ENCODE assay signal across 14 cellular contexts in the genomic region with DNA sequence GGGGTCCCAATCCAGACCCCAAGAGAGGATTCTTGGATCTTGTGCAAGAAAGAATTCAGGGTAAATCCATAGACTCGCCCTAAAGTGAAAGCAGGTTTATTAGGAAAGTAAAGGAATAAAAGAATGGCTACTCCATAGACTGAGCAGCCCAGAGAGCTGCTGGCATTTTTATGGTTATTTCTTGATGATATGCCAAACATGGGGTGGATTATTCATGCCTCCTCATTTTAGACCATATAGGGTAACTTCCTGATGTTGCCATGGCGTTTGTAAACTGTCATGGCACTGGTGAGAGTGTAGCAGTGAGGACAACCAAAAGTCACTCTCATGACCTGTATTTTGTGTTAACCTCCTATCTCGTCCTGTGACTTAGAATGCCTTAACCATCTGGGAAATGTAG.
"Had no signal": no experiment of that assay in that cellular context is flagged by ENCODE, and none has a peak within 500 bp of the region (broad histone marks: within the 10 kb centered on the region; RNA-seq: fewer than 3 reads in every experiment).

No MANE protein-coding gene starts in this region.

- H3K27ac ChIP-seq: body of pancreas, psoas muscle, right lobe of liver, spleen, tibial nerve had no signal

- H3K4me1 ChIP-seq: body of pancreas, psoas muscle, right lobe of liver, spleen, tibial nerve had no signal

- H3K4me3 ChIP-seq: body of pancreas, psoas muscle, right lobe of liver, spleen, tibial nerve had no signal

- H3K27me3 ChIP-seq: body of pancreas, right lobe of liver, spleen, tibial nerve had no signal

- DNase-seq: activated CD4-positive, alpha-beta T cell treated with anti-CD3 and anti-CD28 coated beads for 36 hours; activated CD8-positive, alpha-beta memory T cell treated with anti-CD3 and anti-CD28 coated beads for 24 hours; activated naive CD4-positive, alpha-beta T cell treated with anti-CD3 and anti-CD28 coated beads, Interleukin-2, amount 50 U/mL, for 16 hours; amniotic stem cell; body of pancreas; effector memory CD8-positive, alpha-beta T cell; erythroblast; psoas muscle; right lobe of liver; spleen; stimulated activated CD4-positive, alpha-beta T cell treated with anti-CD3 and anti-CD28 coated beads, Interleukin-1b, Interleukin-23, amount 100 ng/mL, for 48 hours; T1000 had no signal

- H3K36me3 ChIP-seq: right lobe of liver, spleen, tibial nerve had no signal

- ATAC-seq: activated CD4-positive, alpha-beta T cell treated with anti-CD3 and anti-CD28 coated beads for 36 hours; body of pancreas; effector memory CD8-positive, alpha-beta T cell; psoas muscle; right lobe of liver; stimulated activated memory B cell treated with anti-CD40 and anti-IgM and Interleukin-4, amounts not matched to agents 10 μg/mL and 1 μg/mL and 100 μg/mL, for 72 hours had no signal

- H3K9me3 ChIP-seq: body of pancreas, psoas muscle, right lobe of liver, tibial nerve had no signal
